ENCODE assay signal across 11 cellular contexts in genomic region chr1:169060010-169060722, GRCh38. TPM values are rescaled to one million over a fixed set of nuclear protein-coding genes. Genes with fewer than 3 reads are reported as not detected.
DNase-seq lines count a peak whose midpoint lies in the region; ATAC-seq and TF ChIP-seq lines count a peak whose summit lies in the region.
"Had no signal": no experiment of that assay in that cellular context is flagged by ENCODE, and none has a peak within 500 bp of the region (broad histone marks: within the 10 kb centered on the region; RNA-seq: fewer than 3 reads in every experiment).

No MANE protein-coding gene starts in this region.

- H2AFZ ChIP-seq in GM23338, result no peak overlapping the region

- no peaks in the 10 kb centered on the region for H3F3A ChIP-seq in GM23338 (replicated peaks; ENCODE audit: low read depth)

- H3K36me3 ChIP-seq in right atrium auricular region, result no peaks in the 10 kb centered on the region
- no peaks in the 10 kb centered on the region for H3K36me3 ChIP-seq in lower lobe of right lung
- no peaks in the 10 kb centered on the region for H3K36me3 ChIP-seq in GM23338 (ENCODE audit: insufficient read depth)
- H3K36me3 ChIP-seq: ascending aorta had no signal

- no peaks in the 10 kb centered on the region for H3K27me3 ChIP-seq in right atrium auricular region
- no peaks in the 10 kb centered on the region for H3K27me3 ChIP-seq in lower lobe of right lung (ENCODE audit: low read depth)
- no peaks in the 10 kb centered on the region for H3K27me3 ChIP-seq in GM23338 (ENCODE audit: insufficient read depth)
- H3K27me3 ChIP-seq: ascending aorta had no signal

- H3K9me3 ChIP-seq in right atrium auricular region (peaks cover 0 to 15% of the 10 kb centered on the region in 2 donors), lower lobe of right lung (peaks cover 5% of the 10 kb centered on the region)

- H4K20me1 ChIP-seq in GM23338 (replicated peaks; ENCODE audit: insufficient read depth), result no peaks in the 10 kb centered on the region

- H3K27ac ChIP-seq in right atrium auricular region (no peak overlapping the region), lower lobe of right lung (peak overlapping the region; percentile 8), GM23338 (ENCODE audit: low read depth) (no peak overlapping the region)
- H3K27ac ChIP-seq: ascending aorta, HL-60 had no signal

- H3K4me3 Mint-ChIP-seq in dendritic cell treated with granulocyte-macrophage colony-stimulating factor and Interleukin-4, amounts not matched to agents 40 ng/mL and 50 ng/mL, for 4 days, result no peak overlapping the region
- H3K4me3 Mint-ChIP-seq in GM23338 (no peak overlapping the region), endothelial cell (ENCODE audit: unreplicated experiment) (no peak overlapping the region)
- H3K4me3 Mint-ChIP-seq: nephron progenitor cell had no signal

- peaks cover 11% of the 10 kb centered on the region; the same call in 1 of the 2 replicates for H3K9me2 ChIP-seq in GM23338 (ENCODE audit: insufficient read depth)

- peaks cover 0 to 21% of the 10 kb centered on the region in 2 donors for H3K4me1 ChIP-seq in right atrium auricular region
- H3K4me1 ChIP-seq in lower lobe of right lung, result peaks cover 17% of the 10 kb centered on the region
- H3K4me1 ChIP-seq in GM23338 (ENCODE audit: insufficient read depth), result no peaks in the 10 kb centered on the region
- H3K4me1 ChIP-seq: ascending aorta had no signal

- H3K27me3 Mint-ChIP-seq in dendritic cell treated with granulocyte-macrophage colony-stimulating factor and Interleukin-4, amounts not matched to agents 40 ng/mL and 50 ng/mL, for 4 days, result peaks cover 4% of the 10 kb centered on the region
- H3K27me3 Mint-ChIP-seq in GM23338 (ENCODE audit: insufficient read depth, low read depth, poor library complexity) (peaks cover 2% of the 10 kb centered on the region), endothelial cell (ENCODE audit: unreplicated experiment) (no peaks in the 10 kb centered on the region)

- peaks cover 19% of the 10 kb centered on the region for H3K9me3 Mint-ChIP-seq in dendritic cell treated with granulocyte-macrophage colony-stimulating factor and Interleukin-4, amounts not matched to agents 40 ng/mL and 50 ng/mL, for 4 days
- H3K9me3 Mint-ChIP-seq in GM23338, result no peaks in the 10 kb centered on the region; the same call in 2 of the 3 replicates
- no peaks in the 10 kb centered on the region for H3K9me3 Mint-ChIP-seq in endothelial cell (ENCODE audit: unreplicated experiment)

- no peaks in the 10 kb centered on the region for H3K79me2 ChIP-seq in GM23338 (replicated peaks; ENCODE audit: insufficient read depth)

- intact Hi-C loops in Right ventricle myocardium superior (cut with DNase I), result no loop called here
- intact Hi-C loops in dendritic cell treated with granulocyte-macrophage colony-stimulating factor and Interleukin-4, amounts not matched to agents 40 ng/mL and 50 ng/mL, for 4 days (cut with micrococcal nuclease), result no loop called here
- intact Hi-C loops in lower lobe of right lung (cut with DNase I), result no loop called here

- no peak overlapping the region for H3K4me2 ChIP-seq in GM23338

- no peak overlapping the region for H3K4me3 ChIP-seq in right atrium auricular region
- H3K4me3 ChIP-seq in lower lobe of right lung, result no peak overlapping the region
- no peak overlapping the region for H3K4me3 ChIP-seq in GM23338
- H3K4me3 ChIP-seq: ascending aorta had no signal

- H3K36me3 Mint-ChIP-seq in dendritic cell treated with granulocyte-macrophage colony-stimulating factor and Interleukin-4, amounts not matched to agents 40 ng/mL and 50 ng/mL, for 4 days (ENCODE audit: low read depth), result peaks cover 6% of the 10 kb centered on the region
- H3K36me3 Mint-ChIP-seq in GM23338 (ENCODE audit: low read depth) (no peaks in the 10 kb centered on the region), endothelial cell (ENCODE audit: low read depth, unreplicated experiment) (no peaks in the 10 kb centered on the region)

- DNase-seq in Right ventricle myocardium superior (no peak), right atrium auricular region (ENCODE audit: low spot score) (no peak), lower lobe of right lung (no peak), GM23338 (ENCODE audit: low spot score) (no peak), endothelial cell (ENCODE audit: low spot score) (no peak), AG08395 (ENCODE audit: low spot score) (no peak)
- DNase-seq in stimulated activated naive CD4-positive, alpha-beta T cell (lab: John Stamatoyannopoulos, UW), result no peak
- DNase-seq: nephron progenitor cell had no signal

- peak overlapping the region; percentile 14 for H3K27ac Mint-ChIP-seq in dendritic cell treated with granulocyte-macrophage colony-stimulating factor and Interleukin-4, amounts not matched to agents 40 ng/mL and 50 ng/mL, for 4 days
- H3K27ac Mint-ChIP-seq in GM23338 (no peak overlapping the region), endothelial cell (ENCODE audit: unreplicated experiment) (no peak overlapping the region)
- H3K27ac Mint-ChIP-seq: nephron progenitor cell had no signal

- ATAC-seq in Right ventricle myocardium superior (ENCODE audit: poor library complexity) (peak; percentile 63), lower lobe of right lung (peak in 1 of 2 donors; percentile 53), GM23338 (no peak)

- TF ChIP-seq CTCF in right atrium auricular region (IDR thresholded peaks at IDR 0.05) (no peak), lower lobe of right lung (IDR thresholded peaks at IDR 0.05) (no peak), GM23338 (conservative IDR thresholded peaks at IDR 0.05; ENCODE audit: low read depth in 2 of 2) (no peak), endothelial cell (IDR thresholded peaks at IDR 0.05; ENCODE audit: unreplicated experiment) (no peak)

- peaks cover 29% of the 10 kb centered on the region for H3K4me1 Mint-ChIP-seq in dendritic cell treated with granulocyte-macrophage colony-stimulating factor and Interleukin-4, amounts not matched to agents 40 ng/mL and 50 ng/mL, for 4 days (ENCODE audit: low read depth)
- H3K4me1 Mint-ChIP-seq in GM23338 (no peaks in the 10 kb centered on the region), endothelial cell (ENCODE audit: unreplicated experiment) (no peaks in the 10 kb centered on the region)

TF ChIP-seq in GM23338, 12 proteins besides CTCF, POLR2A, EP300 and RAD21 (continues in another document):
- no peak for TF ChIP-seq CREB1 (CRISPR knock-in tag; IDR thresholded peaks at IDR 0.05; ENCODE audit: low read depth)
- TF ChIP-seq ZNF331 (CRISPR knock-in tag; IDR thresholded peaks at IDR 0.05; ENCODE audit: low read depth), result no peak
- no peak for TF ChIP-seq POLR2AphosphoS5 (IDR thresholded peaks at IDR 0.05; ENCODE audit: low read depth)
- TF ChIP-seq JUNB (IDR thresholded peaks at IDR 0.05; ENCODE audit: unreplicated experiment), result no peak
- TF ChIP-seq EZH2phosphoT487 (IDR thresholded peaks at IDR 0.05; ENCODE audit: unreplicated experiment), result no peak
- no peak for TF ChIP-seq ETS1 (IDR thresholded peaks at IDR 0.05)
- no peak for TF ChIP-seq STAT1 (IDR thresholded peaks at IDR 0.05; ENCODE audit: unreplicated experiment)

RNA-seq across cellular contexts. Expression of gene ATP1B1, which starts 46.3 kb away (rescaled TPM):
- total RNA-seq in Right ventricle myocardium superior, result 302 TPM
- 100 to 1,000 TPM; 200 to 342 TPM for total RNA-seq in right atrium auricular region
- total RNA-seq in lower lobe of right lung, result 173 TPM
- total RNA-seq in GM23338 (2014; rRNA removed; shearing (Covaris generic)), result 48.9 and 51.0 TPM in 2 replicates
- 69.2 and 73.4 TPM in 2 replicates for polyA plus RNA-seq in GM23338 (2016; fragmentation: Nextera tagmentation; extraction: Ambion mirVana)
- 6.0 TPM for total RNA-seq in endothelial cell (ENCODE audit: unreplicated experiment)
